ENCODE assay signal across 17 cellular contexts in genomic region chr2:182435754-182436153, GRCh38. TPM values are rescaled to one million over a fixed set of nuclear protein-coding genes. Genes with fewer than 3 reads are reported as not detected.
DNase-seq lines count a peak whose midpoint lies in the region; TF ChIP-seq lines count a peak whose summit lies in the region.
"Had no signal": no experiment of that assay in that cellular context is flagged by ENCODE, and none has a peak within 500 bp of the region (broad histone marks: within the 10 kb centered on the region; RNA-seq: fewer than 3 reads in every experiment).

No MANE protein-coding gene starts in this region.

- peak; percentile 47 for DNase-seq in EH (ENCODE audit: low read depth)
- DNase-seq in M059J (ENCODE audit: low read depth): peak; percentile 26
- DNase-seq in coronary artery (ENCODE audit: low spot score): no peak
- peak; percentile 8 for DNase-seq in non-pigmented ciliary epithelial cell (ENCODE audit: low read depth)
- DNase-seq in GM10266 (ENCODE audit: extremely low spot score): no peak
- no peak for DNase-seq in HK-2 (ENCODE audit: unreplicated experiment)
- DNase-seq in neuronal stem cell (ENCODE audit: low spot score): no peak
- DNase-seq in activated CD4-positive, alpha-beta T cell treated with anti-CD3 and anti-CD28 coated beads for 4 hours: no peak
- DNase-seq: activated CD4-positive, alpha-beta T cell treated with anti-CD3 and anti-CD28 coated beads, Interleukin-2, amount 10 ng/mL, durations not matched to agents 24 days and 14 days; activated CD8-positive, alpha-beta memory T cell treated with anti-CD3 and anti-CD28 coated beads, Interleukin-2, amount 50 U/mL, for 4 hours; activated effector memory CD4-positive, alpha-beta T cell treated with Interleukin-2 at 50 U/mL for 16 hours; adrenal gland; endodermal cell; MM.1S; pancreas had no signal

- H3K4me1 ChIP-seq in neuronal stem cell (ENCODE audit: control insufficient read depth in 2 of 2, insufficient read depth in 1 of 2, low read depth in 1 of 2, low read length in 2 of 2): no peaks in the 10 kb centered on the region
- H3K4me1 ChIP-seq: adrenal gland, BLaER1, pancreas had no signal

- no peak overlapping the region for H4K91ac ChIP-seq in neuronal stem cell (ENCODE audit: low read depth, low read length, poor library complexity)

- no peak overlapping the region for H3K14ac ChIP-seq in neuronal stem cell (ENCODE audit: low read length)

- peak overlapping the region; percentile 0 for H3K4me3 ChIP-seq in coronary artery
- no peak overlapping the region for H3K4me3 ChIP-seq in neuronal stem cell (ENCODE audit: low read length in 2 of 2)
- H3K4me3 ChIP-seq: adrenal gland, BLaER1, pancreas, skin epidermis had no signal

- no peak overlapping the region for H2BK15ac ChIP-seq in neuronal stem cell (ENCODE audit: low read length)

- TF ChIP-seq CTCF in coronary artery (IDR thresholded peaks at IDR 0.05): no peak
- TF ChIP-seq CTCF in GM10266 (IDR thresholded peaks at IDR 0.05; ENCODE audit: control insufficient read depth, insufficient read depth, low read depth, missing control alignments): no peak

- H3K4me2 ChIP-seq in neuronal stem cell (ENCODE audit: insufficient read depth, low read length, poor library complexity, severe bottlenecking): no peak overlapping the region
- H3K4me2 ChIP-seq: BLaER1 had no signal

- H2AFZ ChIP-seq in neuronal stem cell (ENCODE audit: low read length): no peak overlapping the region

- no peak overlapping the region for H2BK5ac ChIP-seq in neuronal stem cell (ENCODE audit: low read length)

- no peak overlapping the region for H3K9ac ChIP-seq in neuronal stem cell (ENCODE audit: low read depth, low read length, poor library complexity)
- H3K9ac ChIP-seq: BLaER1 had no signal

- no peak overlapping the region for H3K4ac ChIP-seq in neuronal stem cell (ENCODE audit: low read length)

- no peak overlapping the region for H3K18ac ChIP-seq in neuronal stem cell (ENCODE audit: low read length)

- H4K8ac ChIP-seq in neuronal stem cell (ENCODE audit: low read depth, low read length): no peak overlapping the region

- no peaks in the 10 kb centered on the region for H3K27me3 ChIP-seq in neuronal stem cell (ENCODE audit: control insufficient read depth in 3 of 3, insufficient read depth in 3 of 3, low read depth in 1 of 3, low read length in 3 of 3)
- H3K27me3 ChIP-seq: adrenal gland, BLaER1, pancreas had no signal

- H2BK12ac ChIP-seq in neuronal stem cell (ENCODE audit: low read length): no peak overlapping the region

- no peak overlapping the region for H2BK120ac ChIP-seq in neuronal stem cell (ENCODE audit: low read depth, low read length)

- H3K27ac ChIP-seq in coronary artery (peak overlapping the region in 1 of 2 donors; percentile 54), neuronal stem cell (replicated peaks; ENCODE audit: low read length) (no peak overlapping the region)
- H3K27ac ChIP-seq: adrenal gland, BLaER1, pancreas, skin epidermis had no signal

- no CpG with 5 or more reads among the region's 1 CpG for WGBS in neuronal stem cell (ENCODE audit: extremely low coverage in 2 of 2, insufficient read length in 2 of 2, insufficient replicate concordance in 1 of 2), 2 donors

- no peak overlapping the region for H3K23ac ChIP-seq in neuronal stem cell (ENCODE audit: low read depth, low read length, poor library complexity)

- no peak overlapping the region for H2AK5ac ChIP-seq in neuronal stem cell (ENCODE audit: low read depth, low read length)

- H3K79me1 ChIP-seq in neuronal stem cell (ENCODE audit: low read depth, low read length): no peaks in the 10 kb centered on the region

- H3K36me3 ChIP-seq in neuronal stem cell (replicated peaks in 1 of 2; ENCODE audit: control insufficient read depth in 2 of 2, insufficient read depth in 2 of 2, low read length in 2 of 2): no peaks in the 10 kb centered on the region
- H3K36me3 ChIP-seq: adrenal gland, BLaER1, pancreas had no signal

- peaks cover 0 to 3% of the 10 kb centered on the region in 2 donors for H3K9me3 ChIP-seq in neuronal stem cell (replicated peaks in 1 of 2; ENCODE audit: control insufficient read depth in 2 of 2, insufficient read depth in 1 of 2, low read depth in 1 of 2, low read length in 2 of 2)
- H3K9me3 ChIP-seq: adrenal gland, BLaER1, pancreas had no signal

RNA-seq across cellular contexts. Expression of gene PDE1A, which starts 8.9 kb away (rescaled TPM):
- total RNA-seq in M059J (2014; rRNA removed; shearing (Covaris generic)): 3.7 and 4.8 TPM in 2 replicates
- 0.03 TPM for polyA plus RNA-seq in neuronal stem cell (2013, experiment 1 of 2)
- polyA plus RNA-seq in neuronal stem cell (2013, experiment 2 of 2): 0.04 TPM
- total RNA-seq: activated CD4-positive, alpha-beta T cell treated with anti-CD3 and anti-CD28 coated beads, Interleukin-2, amount 10 ng/mL, durations not matched to agents 24 days and 14 days had no signal

Comparison
In these comparisons a context has a peak if more than half of its experiments do, and no peak if none do; other contexts are left out.
1. DNase-seq: peak in EH (single experiment), M059J (single experiment) and non-pigmented ciliary epithelial cell (single experiment); none in coronary artery (single experiment), GM10266 (single experiment), HK-2 (single experiment), neuronal stem cell (single experiment) and activated CD4-positive, alpha-beta T cell treated with anti-CD3 and anti-CD28 coated beads for 4 hours (0 of 2).